9 cellular contexts compared by ENCODE assay signal in the genomic region with DNA sequence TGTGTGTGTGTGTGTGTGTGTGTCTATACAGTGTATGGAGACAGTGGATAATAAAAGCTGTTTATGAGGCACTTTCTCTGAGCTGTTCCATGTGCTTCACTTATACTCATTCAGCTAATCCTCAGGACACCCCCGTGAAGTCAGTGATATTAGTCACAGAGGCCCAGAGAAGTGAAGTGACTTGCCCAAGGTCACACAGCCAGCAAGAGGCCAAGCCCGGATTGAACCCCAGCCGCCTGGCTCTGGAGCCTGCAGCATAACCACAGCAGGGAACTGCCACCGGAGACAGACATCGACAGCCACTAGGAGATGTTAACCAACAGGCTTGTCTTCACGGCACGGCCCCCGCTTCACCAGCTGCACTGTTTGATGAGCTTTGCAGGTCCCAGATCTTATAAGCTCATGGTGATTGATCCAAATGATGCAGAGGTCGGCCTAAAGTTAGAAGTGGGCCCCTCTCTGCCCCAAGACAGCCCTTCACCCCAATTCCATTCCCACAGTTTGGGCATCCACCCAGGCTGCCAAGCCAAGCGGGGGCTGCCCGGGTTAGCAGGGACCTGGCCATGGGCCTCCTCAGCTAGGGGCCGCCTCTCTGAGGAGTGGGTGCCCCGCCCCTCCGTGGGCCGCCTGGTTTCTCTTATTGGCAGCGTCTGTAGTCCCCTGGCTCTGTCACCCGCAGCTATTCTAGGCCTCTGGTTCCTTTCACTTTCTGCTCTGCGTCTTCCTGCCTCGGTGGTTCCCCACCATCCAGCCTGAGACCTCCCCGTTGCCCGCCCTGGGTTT. TPM values are rescaled to one million over a fixed set of nuclear protein-coding genes. Genes with fewer than 3 reads are reported as not detected.
DNase-seq lines count a peak whose midpoint lies in the region; ATAC-seq, FAIRE-seq and TF ChIP-seq lines count a peak whose summit lies in the region.
"Had no signal": no experiment of that assay in that cellular context is flagged by ENCODE, and none has a peak within 500 bp of the region (broad histone marks: within the 10 kb centered on the region; RNA-seq: fewer than 3 reads in every experiment).

No MANE protein-coding gene starts in this region.

- no TSS peak for BruUV-seq in A673 (replicated peaks; lab: Mats Ljungman, UMichigan)

- TF ChIP-seq CTCF in foreskin keratinocyte (conservative IDR thresholded peaks at IDR 0.05) (no peak), A673 (conservative IDR thresholded peaks at IDR 0.05; ENCODE audit: low read depth, low read length) (no peak)

- no peak overlapping the region for H3K27ac ChIP-seq in foreskin keratinocyte
- H3K27ac ChIP-seq in A673 (ENCODE audit: low read depth, low read length, poor library complexity, severe bottlenecking) = no peak overlapping the region

- no peak for FAIRE-seq in frontal cortex (lab: Jason Lieb, UNC)

- H3K4me3 ChIP-seq in A673 (ENCODE audit: low read depth, low read length, poor library complexity, severe bottlenecking) = no peak overlapping the region

- ATAC-seq in HG03354 (IDR thresholded peaks at IDR 0.05; ENCODE audit: poor library complexity, severe bottlenecking, unreplicated experiment) (peak; percentile 91), foreskin keratinocyte (peak; percentile 40)

- intact Hi-C loops in A673 (cut with micrococcal nuclease; ENCODE audit: unreplicated experiment) = no loop called here

- POLR2A ChIA-PET in A673 (lab: Charles Lee; ENCODE audit: low non-redundant PET) = no interaction called here

- H3K9me3 ChIP-seq in A673 (ENCODE audit: low read depth, low read length, poor library complexity, severe bottlenecking) = no peaks in the 10 kb centered on the region

- CTCF ChIA-PET in A673 (lab: Charles Lee) = no interaction called here

- H3K27me3 ChIP-seq in foreskin keratinocyte (no peaks in the 10 kb centered on the region), A673 (replicated peaks; ENCODE audit: insufficient read depth, low read depth, low read length, poor library complexity) (no peaks in the 10 kb centered on the region)

- no peaks in the 10 kb centered on the region for H3K36me3 ChIP-seq in A673 (ENCODE audit: insufficient read depth, low read length, poor library complexity, severe bottlenecking)

- H3K4me1 ChIP-seq in foreskin keratinocyte = no peaks in the 10 kb centered on the region
- no peaks in the 10 kb centered on the region for H3K4me1 ChIP-seq in A673 (ENCODE audit: insufficient read depth, low read length, poor library complexity, severe bottlenecking)

- DNase-seq in GM19240 (ENCODE audit: insufficient read length, low spot score) (peak; percentile 88), foreskin keratinocyte (no peak), NCI-H146 (lab: John Stamatoyannopoulos, UW) (no peak), frontal cortex (ENCODE audit: low spot score in 2 of 2) (no peak), A673 (ENCODE audit: low spot score) (no peak)
- peak; percentile 60 for DNase-seq in activated CD4-positive, alpha-beta T cell treated with anti-CD3 and anti-CD28 coated beads, Interleukin-2, amount 50 U/mL, for 1 hour
- DNase-seq in stimulated activated CD8-positive, alpha-beta memory T cell treated with anti-CD3 and anti-CD28 coated beads, Interleukin-15, amount 100 ng/mL, for 1 hour (ENCODE audit: low read depth) = peak; percentile 43

RNA-seq across cellular contexts. Expression of gene SOCS1, which starts 30.9 kb away (rescaled TPM):
- total RNA-seq in foreskin keratinocyte = 5.2 and 6.3 TPM in 2 replicates
- 8.8 and 13.1 TPM in 2 replicates for polyA plus RNA-seq in foreskin keratinocyte
- 0.82 TPM for total RNA-seq in frontal cortex
- total RNA-seq in A673 (2021) = 2.3 and 2.6 TPM in 2 replicates

RNA-seq across cellular contexts. Expression of gene TNP2, which starts 44.0 kb away (rescaled TPM):
- not detected in 2 replicates for total RNA-seq in foreskin keratinocyte
- polyA plus RNA-seq in foreskin keratinocyte = not detected in 2 replicates
- not detected for total RNA-seq in frontal cortex
- not detected in 2 replicates for total RNA-seq in A673 (2021)
- total RNA-seq: skeletal muscle tissue had no signal

RNA-seq across cellular contexts. Expression of gene PRM3, which starts 48.3 kb away (rescaled TPM):
- not detected in 2 replicates for total RNA-seq in foreskin keratinocyte
- not detected in 2 replicates for polyA plus RNA-seq in foreskin keratinocyte
- not detected for total RNA-seq in frontal cortex
- total RNA-seq in A673 (2021) = not detected in 2 replicates
- total RNA-seq: skeletal muscle tissue had no signal

RNA-seq across cellular contexts. Expression of gene PRM2, which starts 51.2 kb away (rescaled TPM):
- total RNA-seq in foreskin keratinocyte (not detected in 2 replicates), frontal cortex (not detected), A673 (2021) (not detected in 2 replicates)
- polyA plus RNA-seq in foreskin keratinocyte = not detected in 2 replicates
- total RNA-seq: skeletal muscle tissue had no signal

RNA-seq across cellular contexts. Expression of gene PRM1, which starts 56.0 kb away (rescaled TPM):
- not detected in 2 replicates for total RNA-seq in foreskin keratinocyte
- not detected in 2 replicates for polyA plus RNA-seq in foreskin keratinocyte
- not detected for total RNA-seq in frontal cortex
- not detected in 2 replicates for total RNA-seq in A673 (2021)
- total RNA-seq: skeletal muscle tissue had no signal

Comparison
In these comparisons a context has a peak if more than half of its experiments do, and no peak if none do; other contexts are left out.
1. DNase-seq: peak in GM19240 (single experiment), activated CD4-positive, alpha-beta T cell treated with anti-CD3 and anti-CD28 coated beads, Interleukin-2, amount 50 U/mL, for 1 hour (single experiment) and stimulated activated CD8-positive, alpha-beta memory T cell treated with anti-CD3 and anti-CD28 coated beads, Interleukin-15, amount 100 ng/mL, for 1 hour (single experiment); none in foreskin keratinocyte (0 of 2), NCI-H146 (single experiment), frontal cortex (0 of 2) and A673 (single experiment).